10 cellular contexts compared by ENCODE assay signal in the genomic region with DNA sequence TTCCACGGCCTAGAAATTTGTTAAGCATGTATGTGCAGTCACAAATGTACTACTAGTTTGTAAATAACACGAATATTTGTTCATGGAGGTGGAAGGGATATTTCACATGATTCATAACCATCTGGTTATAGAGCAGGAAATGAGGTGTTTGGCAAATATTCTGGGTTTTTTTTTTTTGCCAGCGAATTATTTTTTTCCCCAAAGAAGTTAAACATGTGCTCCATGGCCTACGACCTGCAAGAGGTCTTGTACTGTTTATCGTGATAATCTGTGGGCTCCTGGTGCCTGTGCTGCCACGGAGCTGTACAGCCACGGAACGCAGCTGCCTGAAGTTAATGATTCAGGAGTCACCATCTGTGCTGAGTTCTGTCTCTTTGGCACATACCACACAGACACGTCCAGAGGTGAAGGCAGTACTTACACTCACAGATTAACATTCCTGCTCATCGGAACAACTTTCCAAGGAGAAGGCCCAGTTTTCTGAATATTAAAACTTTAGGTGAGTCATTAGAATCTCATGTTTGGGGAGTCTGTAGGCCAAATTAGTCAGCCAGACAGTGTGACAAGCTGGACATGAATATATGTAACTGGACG.
DNase-seq lines count a peak whose midpoint lies in the region.
"Had no signal": no experiment of that assay in that cellular context is flagged by ENCODE, and none has a peak within 500 bp of the region (broad histone marks: within the 10 kb centered on the region; RNA-seq: fewer than 3 reads in every experiment).

No MANE protein-coding gene starts in this region.

- no peaks in the 10 kb centered on the region for H3K9me3 Mint-ChIP-seq in activated T-helper 2 cell treated with anti-CD3 and anti-CD28 coated beads, Interferon-gamma antibody, Interleukin-2, Interleukin-4, amounts not matched to agents 10 μg/mL and 5 μg/mL and 100 μg/mL, durations not matched to agents 14 hours and 24 hours and 36 hours
- H3K9me3 Mint-ChIP-seq: dendritic cell treated with granulocyte-macrophage colony-stimulating factor and Interleukin-4, amounts not matched to agents 40 ng/mL and 50 ng/mL, for 4 days had no signal

- no peak overlapping the region for H3K4me3 Mint-ChIP-seq in activated T-helper 2 cell treated with anti-CD3 and anti-CD28 coated beads, Interferon-gamma antibody, Interleukin-2, Interleukin-4, amounts not matched to agents 10 μg/mL and 5 μg/mL and 100 μg/mL, durations not matched to agents 14 hours and 24 hours and 36 hours (ENCODE audit: low read depth)
- H3K4me3 Mint-ChIP-seq: dendritic cell treated with granulocyte-macrophage colony-stimulating factor and Interleukin-4, amounts not matched to agents 40 ng/mL and 50 ng/mL, for 4 days had no signal

- intact Hi-C loops in activated T-helper 2 cell treated with anti-CD3 and anti-CD28 coated beads, Interferon-gamma antibody, Interleukin-2, Interleukin-4, amounts not matched to agents 10 μg/mL and 5 μg/mL and 100 μg/mL, durations not matched to agents 14 hours and 24 hours and 36 hours (cut with micrococcal nuclease): no loop called here

- H3K4me1 Mint-ChIP-seq in activated T-helper 2 cell treated with anti-CD3 and anti-CD28 coated beads, Interferon-gamma antibody, Interleukin-2, Interleukin-4, amounts not matched to agents 10 μg/mL and 5 μg/mL and 100 μg/mL, durations not matched to agents 14 hours and 24 hours and 36 hours (ENCODE audit: low read depth): no peaks in the 10 kb centered on the region

- H3K4me3 ChIP-seq in SJSA1: no peak overlapping the region

- peak; percentile 51 for DNase-seq in D341Med (ENCODE audit: low spot score)
- peak; percentile 62 to 87 for DNase-seq in SJSA1 (ENCODE audit: low read depth in 1 of 2, low spot score in 2 of 2)
- peak; percentile 72 for DNase-seq in fibroblast of the conjunctiva (ENCODE audit: low read depth)
- DNase-seq in renal cortical epithelial cell (ENCODE audit: low read depth): peak; percentile 90
- DNase-seq in activated CD8-positive, alpha-beta memory T cell treated with anti-CD3 and anti-CD28 coated beads, Interleukin-2, amount 50 U/mL, for 48 hours: no peak
- no peak for DNase-seq in activated T-helper 2 cell treated with anti-CD3 and anti-CD28 coated beads, Interferon-gamma antibody, Interleukin-2, Interleukin-4, amounts not matched to agents 10 μg/mL and 5 μg/mL and 100 μg/mL, durations not matched to agents 14 hours and 24 hours and 36 hours (ENCODE audit: low spot score)
- no peak for DNase-seq in KBM-7
- DNase-seq in Kasumi-1 (lab: John Stamatoyannopoulos, UW): no peak
- DNase-seq: T-helper 1 cell had no signal

- peaks cover 13% of the 10 kb centered on the region for H3K27me3 Mint-ChIP-seq in activated T-helper 2 cell treated with anti-CD3 and anti-CD28 coated beads, Interferon-gamma antibody, Interleukin-2, Interleukin-4, amounts not matched to agents 10 μg/mL and 5 μg/mL and 100 μg/mL, durations not matched to agents 14 hours and 24 hours and 36 hours (ENCODE audit: low read depth)

- no peaks in the 10 kb centered on the region for H3K36me3 Mint-ChIP-seq in activated T-helper 2 cell treated with anti-CD3 and anti-CD28 coated beads, Interferon-gamma antibody, Interleukin-2, Interleukin-4, amounts not matched to agents 10 μg/mL and 5 μg/mL and 100 μg/mL, durations not matched to agents 14 hours and 24 hours and 36 hours (ENCODE audit: low read depth)

- peaks cover 57% of the 10 kb centered on the region for H3K4me1 ChIP-seq in SJSA1 (replicated peaks)

- no peaks in the 10 kb centered on the region for H3K36me3 ChIP-seq in SJSA1

- H3K9me3 ChIP-seq in SJSA1 (replicated peaks): no peaks in the 10 kb centered on the region

- H3K27ac Mint-ChIP-seq in activated T-helper 2 cell treated with anti-CD3 and anti-CD28 coated beads, Interferon-gamma antibody, Interleukin-2, Interleukin-4, amounts not matched to agents 10 μg/mL and 5 μg/mL and 100 μg/mL, durations not matched to agents 14 hours and 24 hours and 36 hours: no peak overlapping the region
- H3K27ac Mint-ChIP-seq: dendritic cell treated with granulocyte-macrophage colony-stimulating factor and Interleukin-4, amounts not matched to agents 40 ng/mL and 50 ng/mL, for 4 days had no signal

- peak overlapping the region; percentile 97 for H3K27ac ChIP-seq in SJSA1

- in situ Hi-C loops in KBM-7 (cut with MboI; ENCODE audit: low pct_unique_long_range_greater_than_20kb, low sequenced_read_pairs): no loop called here

- no peaks in the 10 kb centered on the region for H3K27me3 ChIP-seq in SJSA1 (replicated peaks)

Comparison
In these comparisons a context has a peak if more than half of its experiments do, and no peak if none do; other contexts are left out.
1. DNase-seq: peak in D341Med (single experiment), SJSA1 (2 of 2), fibroblast of the conjunctiva (single experiment) and renal cortical epithelial cell (single experiment); none in activated CD8-positive, alpha-beta memory T cell treated with anti-CD3 and anti-CD28 coated beads, Interleukin-2, amount 50 U/mL, for 48 hours (single experiment), activated T-helper 2 cell treated with anti-CD3 and anti-CD28 coated beads, Interferon-gamma antibody, Interleukin-2, Interleukin-4, amounts not matched to agents 10 μg/mL and 5 μg/mL and 100 μg/mL, durations not matched to agents 14 hours and 24 hours and 36 hours (single experiment), KBM-7 (single experiment) and Kasumi-1 (0 of 2).